Comparison of ENCODE assay signal across 19 cellular contexts in the genomic region with DNA sequence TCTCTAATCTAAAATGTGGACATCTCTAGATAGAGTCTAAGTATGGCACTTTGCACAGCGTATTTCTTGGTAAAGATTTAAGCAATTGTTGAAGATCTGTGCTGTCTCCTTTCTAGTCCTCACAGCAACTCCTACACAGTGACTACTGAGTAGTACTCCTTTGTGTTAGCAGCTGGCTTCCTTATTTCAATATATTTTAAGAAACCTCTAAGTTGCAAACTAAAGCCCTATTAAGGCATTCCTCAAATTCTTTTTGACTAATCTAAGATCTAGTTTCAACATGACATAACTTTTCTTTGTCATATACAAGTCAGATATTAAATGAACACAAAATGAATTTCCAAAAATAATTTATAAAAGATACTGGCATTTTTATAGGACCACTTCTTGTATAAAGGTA.
A peak's percentile ranks its signal among the peaks of the same experiment; 100 is the strongest.
DNase-seq lines count a peak whose midpoint lies in the region; TF ChIP-seq lines count a peak whose summit lies in the region.
"Had no signal": no experiment of that assay in that cellular context is flagged by ENCODE, and none has a peak within 500 bp of the region (broad histone marks: within the 10 kb centered on the region; RNA-seq: fewer than 3 reads in every experiment).

No MANE protein-coding gene starts in this region.

- H3K27ac Mint-ChIP-seq in MCF 10A (ENCODE audit: low read depth, unreplicated experiment) (no peak overlapping the region), progenitor cell of endocrine pancreas (no peak overlapping the region)
- H3K27ac Mint-ChIP-seq: activated naive CD8-positive, alpha-beta T cell treated with anti-CD3 and anti-CD28 coated beads, Interleukin-2, amount 50 U/mL, for 24 hours; activated T-cell treated with anti-CD3 and anti-CD28 coated beads, Interleukin-2, amount 50 U/mL, for 72 hours; neural progenitor cell had no signal

- no peaks in the 10 kb centered on the region for H3K27me3 ChIP-seq in mammary epithelial cell (ENCODE audit: insufficient read depth, low read length)
- H3K27me3 ChIP-seq: neural progenitor cell had no signal

- in situ Hi-C loops in mammary epithelial cell (cut with MboI; ENCODE audit: low sequenced_read_pairs in 2 of 2), result no loop called here

- H3K27ac ChIP-seq in mammary epithelial cell (ENCODE audit: insufficient read depth, low read depth, low read length), result no peak overlapping the region
- H3K27ac ChIP-seq: A549, neural progenitor cell, PC-9 had no signal

- no peaks in the 10 kb centered on the region for H3K79me2 ChIP-seq in mammary epithelial cell (ENCODE audit: insufficient read depth, low read length)

- peak overlapping the region; percentile 11 for H3K4me2 ChIP-seq in mammary epithelial cell (ENCODE audit: insufficient read depth, low read depth, low read length)
- H3K4me2 ChIP-seq: A549, neural progenitor cell, PC-9 had no signal

- no peak overlapping the region for H3K9ac ChIP-seq in mammary epithelial cell (ENCODE audit: insufficient read depth, low read length)
- H3K9ac ChIP-seq: neural progenitor cell had no signal

- H3K4me1 Mint-ChIP-seq in MCF 10A (ENCODE audit: insufficient read depth, unreplicated experiment), result peaks cover 12% of the 10 kb centered on the region
- peaks cover 2% of the 10 kb centered on the region for H3K4me1 Mint-ChIP-seq in progenitor cell of endocrine pancreas (ENCODE audit: low read depth)
- H3K4me1 Mint-ChIP-seq: activated naive CD8-positive, alpha-beta T cell treated with anti-CD3 and anti-CD28 coated beads, Interleukin-2, amount 50 U/mL, for 24 hours had no signal

- H3K27me3 Mint-ChIP-seq in MCF 10A (ENCODE audit: insufficient read depth, unreplicated experiment), result no peaks in the 10 kb centered on the region
- H3K27me3 Mint-ChIP-seq in progenitor cell of endocrine pancreas, result no peaks in the 10 kb centered on the region

- H2AFZ ChIP-seq in mammary epithelial cell (ENCODE audit: low read depth, low read length), result no peak overlapping the region
- H2AFZ ChIP-seq: neural progenitor cell, PC-9 had no signal

- H3K36me3 ChIP-seq in mammary epithelial cell (ENCODE audit: insufficient read depth, low read length), result no peaks in the 10 kb centered on the region
- H3K36me3 ChIP-seq: neural progenitor cell had no signal

- no peaks in the 10 kb centered on the region for H4K20me1 ChIP-seq in mammary epithelial cell (ENCODE audit: insufficient read depth, low read length)

- POLR2A ChIA-PET in MCF 10A (lab: Yijun Ruan, JAX), result no interaction called here

- H3K4me3 Mint-ChIP-seq in MCF 10A (ENCODE audit: unreplicated experiment) (no peak overlapping the region), progenitor cell of endocrine pancreas (ENCODE audit: low read depth) (no peak overlapping the region)
- H3K4me3 Mint-ChIP-seq: activated naive CD8-positive, alpha-beta T cell treated with anti-CD3 and anti-CD28 coated beads, Interleukin-2, amount 50 U/mL, for 24 hours; activated T-cell treated with anti-CD3 and anti-CD28 coated beads, Interleukin-2, amount 50 U/mL, for 72 hours; neural progenitor cell had no signal

- peaks cover 16% of the 10 kb centered on the region for H3K4me1 ChIP-seq in mammary epithelial cell (ENCODE audit: insufficient read depth, low read length)

- no peaks in the 10 kb centered on the region for H3K9me3 Mint-ChIP-seq in MCF 10A (ENCODE audit: unreplicated experiment)
- no peaks in the 10 kb centered on the region for H3K9me3 Mint-ChIP-seq in progenitor cell of endocrine pancreas (ENCODE audit: low read depth)
- H3K9me3 Mint-ChIP-seq: activated naive CD8-positive, alpha-beta T cell treated with anti-CD3 and anti-CD28 coated beads, Interleukin-2, amount 50 U/mL, for 24 hours; activated T-cell treated with anti-CD3 and anti-CD28 coated beads, Interleukin-2, amount 50 U/mL, for 72 hours; neural progenitor cell had no signal

- WGBS in mammary epithelial cell (ENCODE audit: low coverage, missing lambda C conversion rate), result 53% methylated on average over 1 of the region's 1 CpG

- no TSS peak for BruUV-seq in mammary epithelial cell (replicated peaks; lab: Mats Ljungman, UMichigan)
- no TSS peak for BruUV-seq in MCF 10A (replicated peaks; lab: Mats Ljungman, UMichigan)

- DNase-seq in mammary epithelial cell (no peak), MCF 10A (ENCODE audit: unreplicated experiment) (no peak), amniotic epithelial cell (ENCODE audit: low read depth) (peak; percentile 78), hepatic stellate cell (ENCODE audit: low spot score) (peak; percentile 21), cerebellar cortex (ENCODE audit: low spot score) (no peak), OCI-M2 (lab: John Stamatoyannopoulos, UW; ENCODE audit: unreplicated experiment) (no peak), 8988T (no peak), progenitor cell of endocrine pancreas (ENCODE audit: low spot score, unreplicated experiment) (no peak)
- DNase-seq: activated CD4-positive, alpha-beta T cell treated with anti-CD3 and anti-CD28 coated beads, Interleukin-2, amount 50 U/mL, for 48 hours; activated naive CD8-positive, alpha-beta T cell treated with anti-CD3 and anti-CD28 coated beads, Interleukin-2, amount 50 U/mL, for 24 hours; activated T-cell treated with anti-CD3 and anti-CD28 coated beads, Interleukin-2, amount 50 U/mL, for 72 hours; Caco-2; GDM1; Kasumi-1; NCI-H187; NCI-H524 treated with DMSO at 0.1 percent for 48 hours had no signal

- CTCF ChIA-PET in mammary epithelial cell (lab: Charles Lee; ENCODE audit: low non-redundant PET), result no interaction called here
- CTCF ChIA-PET in MCF 10A (lab: Yijun Ruan, JAX), result no interaction called here

- H3K4me3 ChIP-seq in mammary epithelial cell (replicated peaks in 1 of 3; ENCODE audit: insufficient read depth in 1 of 3, low read depth in 2 of 3, low read length in 3 of 3), result no peak overlapping the region
- H3K4me3 ChIP-seq: A549, neural progenitor cell, PC-9 had no signal

- no peaks in the 10 kb centered on the region for H3K9me3 ChIP-seq in mammary epithelial cell (replicated peaks; ENCODE audit: insufficient read depth, low read length)
- H3K9me3 ChIP-seq: A549, Caco-2 had no signal

- TF ChIP-seq CTCF in mammary epithelial cell (conservative IDR thresholded peaks at IDR 0.05 in 1 of 2, IDR thresholded peaks at IDR 0.05 in 1 of 2; ENCODE audit: extremely low read depth in 1 of 2, insufficient read depth in 1 of 2, low read depth in 1 of 2, low read length in 2 of 2) (no peak), MCF 10A (IDR thresholded peaks at IDR 0.05; ENCODE audit: unreplicated experiment) (no peak), progenitor cell of endocrine pancreas (IDR thresholded peaks at IDR 0.05; ENCODE audit: unreplicated experiment) (no peak)

- intact Hi-C loops in mammary epithelial cell (cut with micrococcal nuclease), result no loop called here
- intact Hi-C loops in MCF 10A (cut with micrococcal nuclease), result no loop called here

- dilution Hi-C loops in mammary epithelial cell (cut with HindIII; ENCODE audit: low sequenced_read_pairs), result no loop called here

- H3K36me3 Mint-ChIP-seq in MCF 10A (ENCODE audit: insufficient read depth, unreplicated experiment), result peaks cover 6% of the 10 kb centered on the region
- no peaks in the 10 kb centered on the region for H3K36me3 Mint-ChIP-seq in progenitor cell of endocrine pancreas (ENCODE audit: insufficient read depth)
- H3K36me3 Mint-ChIP-seq: neural progenitor cell had no signal

Comparison
In these comparisons a context has a peak if more than half of its experiments do, and no peak if none do; other contexts are left out.
1. DNase-seq: peak in amniotic epithelial cell (single experiment) and hepatic stellate cell (single experiment); none in mammary epithelial cell (single experiment), MCF 10A (single experiment), cerebellar cortex (single experiment), OCI-M2 (single experiment), 8988T (single experiment) and progenitor cell of endocrine pancreas (single experiment).